ENCODE assay signal across 10 cellular contexts in the genomic region with DNA sequence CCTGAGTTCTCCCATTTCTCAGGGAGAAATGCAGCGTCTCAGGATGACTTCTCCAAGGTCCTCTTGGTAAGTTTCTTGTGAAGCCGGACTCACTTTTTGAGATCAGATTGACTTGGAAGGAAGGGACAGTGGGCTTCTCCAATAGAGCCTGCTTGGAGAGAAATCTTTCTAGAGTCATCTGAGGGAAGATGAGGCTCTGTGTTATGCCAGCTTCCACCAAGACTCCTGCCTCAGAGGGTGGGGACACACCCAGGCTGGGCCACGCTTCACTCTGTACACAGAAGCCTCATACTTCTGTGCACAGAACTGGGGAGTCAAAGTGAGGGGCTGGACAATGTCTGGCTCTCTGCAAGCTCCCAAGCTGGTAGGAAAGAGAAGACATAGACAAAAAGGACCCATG. TPM values are rescaled to one million over a fixed set of nuclear protein-coding genes. Genes with fewer than 3 reads are reported as not detected.
DNase-seq lines count a peak whose midpoint lies in the region; ATAC-seq and TF ChIP-seq lines count a peak whose summit lies in the region.
"Had no signal": no experiment of that assay in that cellular context is flagged by ENCODE, and none has a peak within 500 bp of the region (broad histone marks: within the 10 kb centered on the region; RNA-seq: fewer than 3 reads in every experiment).

No MANE protein-coding gene starts in this region.

- H3K14ac ChIP-seq in neuronal stem cell (ENCODE audit: low read length) = peak overlapping the region; percentile 38

- H3K36me3 ChIP-seq in duodenal mucosa (ENCODE audit: control insufficient read depth in 1 of 2, insufficient read depth in 2 of 2, low read length in 2 of 2) (no peaks in the 10 kb centered on the region), neuronal stem cell (replicated peaks in 1 of 2; ENCODE audit: control insufficient read depth in 2 of 2, insufficient read depth in 2 of 2, low read length in 2 of 2) (no peaks in the 10 kb centered on the region)

- H2BK5ac ChIP-seq in neuronal stem cell (ENCODE audit: low read length) = no peak overlapping the region

- no peak overlapping the region for H2BK15ac ChIP-seq in neuronal stem cell (ENCODE audit: low read length)

- no peak overlapping the region for H4K8ac ChIP-seq in neuronal stem cell (ENCODE audit: low read depth, low read length)

- no peak overlapping the region for H2BK12ac ChIP-seq in neuronal stem cell (ENCODE audit: low read length)

- DNase-seq in AG04450 (ENCODE audit: low read depth, low spot score) (no peak), NB4 (ENCODE audit: low read depth) (no peak), neuronal stem cell (ENCODE audit: low spot score) (no peak), C1 segment of cervical spinal cord (lab: John Stamatoyannopoulos, UW) (no peak), NCI-H774 (lab: John Stamatoyannopoulos, UW) (no peak)
- DNase-seq in stimulated activated CD4-positive, alpha-beta T cell treated with anti-CD3 and anti-CD28 coated beads, Interleukin-1b, Interleukin-23, amount 100 ng/mL, for 48 hours = no peak
- DNase-seq: DMS53, NCI-H2107 had no signal

- CTCF ChIA-PET in AG04450 (lab: Charles Lee) = interaction anchor here (1.2 to 1.4 kb wide), 2 partner anchors 17 to 105 kb away, joined by 3 to 6 read pairs; no protein-coding TSS in a partner anchor

- H3K9me3 ChIP-seq in AG04450 (ENCODE audit: control insufficient read depth, insufficient read depth, low read length) (no peaks in the 10 kb centered on the region), duodenal mucosa (ENCODE audit: control insufficient read depth in 1 of 2, low read length in 2 of 2) (no peaks in the 10 kb centered on the region), neuronal stem cell (replicated peaks in 1 of 2; ENCODE audit: control insufficient read depth in 2 of 2, insufficient read depth in 1 of 2, low read depth in 1 of 2, low read length in 2 of 2) (no peaks in the 10 kb centered on the region)

- H3K27me3 ChIP-seq in AG04450 (ENCODE audit: control insufficient read depth, insufficient read depth, low read length) = no peaks in the 10 kb centered on the region
- no peaks in the 10 kb centered on the region for H3K27me3 ChIP-seq in duodenal mucosa (ENCODE audit: control insufficient read depth in 1 of 2, insufficient read depth in 2 of 2, low read length in 2 of 2)
- H3K27me3 ChIP-seq in neuronal stem cell (ENCODE audit: control insufficient read depth in 3 of 3, insufficient read depth in 3 of 3, low read depth in 1 of 3, low read length in 3 of 3) = peaks cover 0 to 9% (median 0%) of the 10 kb centered on the region in 3 experiments

- no peak overlapping the region for H3K4me3 ChIP-seq in AG04450 (ENCODE audit: low read depth, low read length)
- peak overlapping the region; percentile 26 for H3K4me3 ChIP-seq in NB4 (ENCODE audit: low read depth, low read length)
- peak overlapping the region in 1 of 2 donors; percentile 27 for H3K4me3 ChIP-seq in duodenal mucosa (ENCODE audit: low read depth in 1 of 2, low read length in 2 of 2)
- no peak overlapping the region for H3K4me3 ChIP-seq in neuronal stem cell (ENCODE audit: low read length in 2 of 2)

- no peak overlapping the region for H2BK120ac ChIP-seq in neuronal stem cell (ENCODE audit: low read depth, low read length)

- no peak overlapping the region for H3K4me2 ChIP-seq in neuronal stem cell (ENCODE audit: insufficient read depth, low read length, poor library complexity, severe bottlenecking)

- peak overlapping the region; percentile 21 for H3K9ac ChIP-seq in duodenal mucosa (ENCODE audit: low read depth in 1 of 2, low read length in 2 of 2)
- no peak overlapping the region for H3K9ac ChIP-seq in neuronal stem cell (ENCODE audit: low read depth, low read length, poor library complexity)

- H3K23ac ChIP-seq in neuronal stem cell (ENCODE audit: low read depth, low read length, poor library complexity) = peak overlapping the region; percentile 31

- WGBS in neuronal stem cell (ENCODE audit: extremely low coverage in 2 of 2, insufficient read length in 2 of 2, insufficient replicate concordance in 1 of 2), 2 donors = no CpG with 5 or more reads among the region's 3 CpGs

- ATAC-seq in HG02642 (IDR thresholded peaks at IDR 0.05; ENCODE audit: poor library complexity, unreplicated experiment) = no peak

- H3K4ac ChIP-seq in neuronal stem cell (ENCODE audit: low read length) = no peak overlapping the region

- TF ChIP-seq POLR2A in NB4 (IDR thresholded peaks at IDR 0.05; ENCODE audit: extremely low read depth, insufficient read length) = no peak

- H3K4me1 ChIP-seq in duodenal mucosa (ENCODE audit: control insufficient read depth in 1 of 2, insufficient read depth in 2 of 2, low read length in 2 of 2) (peaks cover 32 to 35% of the 10 kb centered on the region in 2 donors), neuronal stem cell (ENCODE audit: control insufficient read depth in 2 of 2, insufficient read depth in 1 of 2, low read depth in 1 of 2, low read length in 2 of 2) (peaks cover 0 to 9% of the 10 kb centered on the region in 2 donors)

- no peak overlapping the region for H2AFZ ChIP-seq in neuronal stem cell (ENCODE audit: low read length)

- no peak overlapping the region for H4K91ac ChIP-seq in neuronal stem cell (ENCODE audit: low read depth, low read length, poor library complexity)

- POLR2A ChIA-PET in AG04450 (lab: Yijun Ruan, JAX) = interaction anchor here (1.3 to 1.9 kb wide), 3 partner anchors 45 to 58 kb away, joined by 3 to 7 read pairs (median 5); no protein-coding TSS in a partner anchor

- H2AK5ac ChIP-seq in neuronal stem cell (ENCODE audit: low read depth, low read length) = peak overlapping the region; percentile 83

- H3K79me1 ChIP-seq in neuronal stem cell (ENCODE audit: low read depth, low read length) = peaks cover 2% of the 10 kb centered on the region

- peak overlapping the region; percentile 71 for H3K18ac ChIP-seq in neuronal stem cell (ENCODE audit: low read length)

- H3K27ac ChIP-seq in AG04450 (ENCODE audit: low read depth, low read length) = peak overlapping the region; percentile 86
- H3K27ac ChIP-seq in duodenal mucosa (ENCODE audit: low read depth, low read length) = peak overlapping the region; percentile 59
- H3K27ac ChIP-seq in neuronal stem cell (replicated peaks; ENCODE audit: low read length) = no peak overlapping the region

- TF ChIP-seq CTCF in AG04450 (IDR thresholded peaks at IDR 0.05; ENCODE audit: low read depth, low read length) (no peak), NB4 (IDR thresholded peaks at IDR 0.05; ENCODE audit: low read depth, low read length) (no peak)

RNA-seq across cellular contexts. Expression of gene C10orf105, which starts 5.5 kb away (rescaled TPM):
- polyA plus RNA-seq in AG04450 (2011; rRNA removed) = 0.01 TPM in 1 of 2 replicates, not detected in the other
- polyA minus RNA-seq in AG04450 (2011; rRNA and poly(A)+ RNA removed) = not detected in 2 replicates
- polyA plus RNA-seq in neuronal stem cell (2013, experiment 1 of 2) = 1.4 TPM
- polyA plus RNA-seq in neuronal stem cell (2013, experiment 2 of 2) = 1.3 TPM

RNA-seq across cellular contexts. Expression of gene VSIR, which starts 59.3 kb away (rescaled TPM):
- polyA plus RNA-seq in AG04450 (2011; rRNA removed) = 22.1 and 32.1 TPM in 2 replicates
- 14.1 and 22.3 TPM in 2 replicates for polyA minus RNA-seq in AG04450 (2011; rRNA and poly(A)+ RNA removed)
- 0.29 TPM for polyA plus RNA-seq in neuronal stem cell (2013, experiment 1 of 2)
- 0.48 TPM for polyA plus RNA-seq in neuronal stem cell (2013, experiment 2 of 2)
